Comparison of ENCODE assay signal across 9 cellular contexts in genomic region chr11:87290304-87290922, GRCh38.
DNase-seq lines count a peak whose midpoint lies in the region; ATAC-seq, FAIRE-seq and TF ChIP-seq lines count a peak whose summit lies in the region.
"Had no signal": no experiment of that assay in that cellular context is flagged by ENCODE, and none has a peak within 500 bp of the region (broad histone marks: within the 10 kb centered on the region; RNA-seq: fewer than 3 reads in every experiment).

No MANE protein-coding gene starts in this region.

- H3K36me3 ChIP-seq in HCT116 (ENCODE audit: control insufficient read depth in 1 of 2, insufficient read depth in 2 of 2, low read length in 2 of 2) (no peaks in the 10 kb centered on the region), mammary epithelial cell (ENCODE audit: insufficient read depth, low read length) (no peaks in the 10 kb centered on the region), HepG2 (replicated peaks in 1 of 2; ENCODE audit: control insufficient read depth in 1 of 2, insufficient read depth in 2 of 2, low read length in 2 of 2) (peaks cover 0 to under 1% of the 10 kb centered on the region in 2 experiments; a peak in 1 of 5 replicates)

- H3K4me2 ChIP-seq in HCT116 (ENCODE audit: low read length): no peak overlapping the region
- no peak overlapping the region for H3K4me2 ChIP-seq in mammary epithelial cell (ENCODE audit: insufficient read depth, low read depth, low read length)
- no peak overlapping the region for H3K4me2 ChIP-seq in HepG2 (ENCODE audit: low read depth, low read length)

- peaks cover 7% of the 10 kb centered on the region for H3K36me3 Mint-ChIP-seq in activated CD8-positive, alpha-beta memory T cell treated with anti-CD3 and anti-CD28 coated beads, Interleukin-2, amount 10 ng/mL, durations not matched to agents 7 days and 5 days

- TF ChIP-seq CTCF in HCT116 (IDR thresholded peaks at IDR 0.05 in 2 of 3, conservative IDR thresholded peaks at IDR 0.05 in 1 of 3; ENCODE audit: borderline replicate concordance in 1 of 3, insufficient read depth in 1 of 3, low read depth in 2 of 3, low read length in 2 of 3) (peak; percentile 36 to 79 (median 75); a peak in 5 of 6 replicates), mammary epithelial cell (conservative IDR thresholded peaks at IDR 0.05 in 1 of 2, IDR thresholded peaks at IDR 0.05 in 1 of 2; ENCODE audit: extremely low read depth in 1 of 2, insufficient read depth in 1 of 2, low read depth in 1 of 2, low read length in 2 of 2) (peak; percentile 50 to 58), HepG2 (CRISPR knock-in tag; IDR thresholded peaks at IDR 0.05) (peak; percentile 58)

- H3K27ac ChIP-seq in HCT116 (ENCODE audit: low read depth, low read length) (no peak overlapping the region), mammary epithelial cell (ENCODE audit: insufficient read depth, low read depth, low read length) (no peak overlapping the region), HepG2 (ENCODE audit: extremely low read length, insufficient read depth, low read length) (no peak overlapping the region)

- intact Hi-C loops in HCT116 (cut with micrococcal nuclease) (loop anchor here (1.0 to 5.0 kb wide), 5 partner anchors 193 to 420 kb away; no protein-coding TSS in a partner anchor), mammary epithelial cell (cut with micrococcal nuclease) (loop anchor here (1.0 to 2.0 kb wide), 5 partner anchors 194 to 420 kb away; no protein-coding TSS in a partner anchor), HepG2 (cut with micrococcal nuclease; ENCODE audit: unreplicated experiment) (loop anchor here (1.0 to 5.0 kb wide), 4 partner anchors 193 to 420 kb away; partner anchors contain the start of gene FZD4)

- H3K9ac ChIP-seq in HCT116 (ENCODE audit: low read length) (no peak overlapping the region), mammary epithelial cell (ENCODE audit: insufficient read depth, low read length) (no peak overlapping the region), HepG2 (ENCODE audit: insufficient read depth, low read depth, low read length) (no peak overlapping the region)

- no peak overlapping the region for H2AFZ ChIP-seq in HCT116 (ENCODE audit: low read depth, low read length, poor library complexity, severe bottlenecking)
- H2AFZ ChIP-seq in mammary epithelial cell (ENCODE audit: low read depth, low read length): no peak overlapping the region
- no peak overlapping the region for H2AFZ ChIP-seq in HepG2 (ENCODE audit: low read length)

- no TSS peak for BruUV-seq in HCT116 (replicated peaks; lab: Mats Ljungman, UMichigan)
- BruUV-seq in mammary epithelial cell (replicated peaks; lab: Mats Ljungman, UMichigan): no TSS peak
- BruUV-seq in HepG2 (replicated peaks; lab: Mats Ljungman, UMichigan): no TSS peak

- H3K9me3 ChIP-seq in HCT116 (ENCODE audit: control insufficient read depth in 1 of 2, insufficient read depth in 1 of 2, low read depth in 1 of 2, low read length in 2 of 2) (no peaks in the 10 kb centered on the region), mammary epithelial cell (replicated peaks; ENCODE audit: insufficient read depth, low read length) (no peaks in the 10 kb centered on the region), HepG2 (ENCODE audit: low read length) (no peaks in the 10 kb centered on the region)

- no peak overlapping the region for H3K4me3 ChIP-seq in HCT116 (replicated peaks in 1 of 2; ENCODE audit: low read depth in 1 of 2, low read length in 2 of 2)
- H3K4me3 ChIP-seq in mammary epithelial cell (replicated peaks in 1 of 3; ENCODE audit: insufficient read depth in 1 of 3, low read depth in 2 of 3, low read length in 3 of 3): no peak overlapping the region
- no peak overlapping the region for H3K4me3 ChIP-seq in HepG2 (replicated peaks in 1 of 3; ENCODE audit: insufficient read depth in 1 of 3, low read depth in 2 of 3, low read length in 3 of 3)

- TF ChIP-seq RAD21 in HCT116 (IDR thresholded peaks at IDR 0.05; ENCODE audit: low read depth): peak; percentile 86
- peak; percentile 41; the same call in 1 of the 2 replicates for TF ChIP-seq RAD21 in HepG2 (CRISPR knock-in tag; IDR thresholded peaks at IDR 0.05)

- 0 out of 2 replicates have a peak, but pooled peaks have one; percentile 50 for ATAC-seq in HCT116
- ATAC-seq in HepG2: no peak; the same call in 2 of the 3 replicates
- no peak for ATAC-seq in activated CD8-positive, alpha-beta memory T cell treated with anti-CD3 and anti-CD28 coated beads, Interleukin-2, amount 10 ng/mL, durations not matched to agents 7 days and 5 days
- no peak for ATAC-seq in HG03135 (IDR thresholded peaks at IDR 0.05; ENCODE audit: unreplicated experiment)
- ATAC-seq: naive thymus-derived CD8-positive, alpha-beta T cell had no signal

- no peaks in the 10 kb centered on the region for H3K27me3 Mint-ChIP-seq in activated CD8-positive, alpha-beta memory T cell treated with anti-CD3 and anti-CD28 coated beads, Interleukin-2, amount 10 ng/mL, durations not matched to agents 7 days and 5 days
- H3K27me3 Mint-ChIP-seq: naive thymus-derived CD8-positive, alpha-beta T cell had no signal

- no peak for TF ChIP-seq EP300 in HepG2 (IDR thresholded peaks at IDR 0.05; ENCODE audit: low read depth in 2 of 2, low read length in 2 of 2)
- no peak for TF ChIP-seq EP300 in HepG2 (CRISPR knock-in tag; IDR thresholded peaks at IDR 0.05; ENCODE audit: borderline replicate concordance)

- POLR2A ChIA-PET in HCT116 (lab: Charles Lee) (no interaction called here), HepG2 (lab: Yijun Ruan, JAX) (no interaction called here)

- CTCF ChIA-PET in HCT116 (lab: Charles Lee): interaction anchor here (1.4 to 2.4 kb wide), 2 partner anchors 335 to 352 kb away, joined by 4 to 15 read pairs; partner anchors contain the start of gene FZD4
- CTCF ChIA-PET in mammary epithelial cell (lab: Charles Lee; ENCODE audit: low non-redundant PET): no interaction called here
- CTCF ChIA-PET in HepG2 (lab: Yijun Ruan, JAX; ENCODE audit: low intra/inter-chr PET ratio, low total read pairs): interaction anchor here (1.3 to 3.0 kb wide), 6 partner anchors 193 to 420 kb away, joined by 4 to 29 read pairs (median 7); no protein-coding TSS in a partner anchor
- CTCF ChIA-PET in activated CD8-positive, alpha-beta memory T cell treated with anti-CD3 and anti-CD28 coated beads, Interleukin-2, amount 10 ng/mL, durations not matched to agents 7 days and 5 days (lab: Charles Lee): interaction anchor here (0.8 to 2.8 kb wide), 6 partner anchors 11 to 367 kb away, joined by 3 to 21 read pairs (median 3); no protein-coding TSS in a partner anchor

- peaks cover 1% of the 10 kb centered on the region for H3K9me3 Mint-ChIP-seq in activated CD8-positive, alpha-beta memory T cell treated with anti-CD3 and anti-CD28 coated beads, Interleukin-2, amount 10 ng/mL, durations not matched to agents 7 days and 5 days (ENCODE audit: low read depth)

- dilution Hi-C loops in mammary epithelial cell (cut with HindIII; ENCODE audit: low sequenced_read_pairs): loop anchor here (25.0 kb wide), 1 partner anchor 353 kb away; no protein-coding TSS in a partner anchor

- no peaks in the 10 kb centered on the region for H3K27me3 ChIP-seq in HCT116 (ENCODE audit: insufficient read depth, low read length)
- H3K27me3 ChIP-seq in mammary epithelial cell (ENCODE audit: insufficient read depth, low read length): no peaks in the 10 kb centered on the region
- H3K27me3 ChIP-seq in HepG2 (ENCODE audit: control insufficient read depth in 1 of 2, insufficient read depth in 2 of 2, low read length in 2 of 2): no peaks in the 10 kb centered on the region

- H3K4me3 Mint-ChIP-seq in activated CD8-positive, alpha-beta memory T cell treated with anti-CD3 and anti-CD28 coated beads, Interleukin-2, amount 10 ng/mL, durations not matched to agents 7 days and 5 days: no peak overlapping the region
- H3K4me3 Mint-ChIP-seq: naive thymus-derived CD8-positive, alpha-beta T cell had no signal

- H3K4me1 ChIP-seq in HCT116 (ENCODE audit: control insufficient read depth in 1 of 2, insufficient read depth in 2 of 2, low read length in 2 of 2) (no peaks in the 10 kb centered on the region), mammary epithelial cell (ENCODE audit: insufficient read depth, low read length) (no peaks in the 10 kb centered on the region), HepG2 (ENCODE audit: insufficient read depth, low read length) (no peaks in the 10 kb centered on the region)

- DNase-seq in COR-L47 (lab: John Stamatoyannopoulos, UW) (peak; percentile 65), HCT116 (ENCODE audit: low read depth, low spot score) (peak; percentile 38), NCI-H446 treated with DMSO at 0.1 percent for 48 hours (lab: John Stamatoyannopoulos, UW) (peak; percentile 53), mammary epithelial cell (peak; percentile 36), HepG2 (ENCODE audit: low spot score) (peak; percentile 59)
- DNase-seq in activated CD8-positive, alpha-beta memory T cell treated with anti-CD3 and anti-CD28 coated beads, Interleukin-2, amount 10 ng/mL, durations not matched to agents 7 days and 5 days: no peak
- no peak for DNase-seq in activated naive CD4-positive, alpha-beta T cell (lab: John Stamatoyannopoulos, UW)

- no peaks in the 10 kb centered on the region; the same call in 1 of the 2 replicates for H3K79me2 ChIP-seq in HCT116 (ENCODE audit: insufficient read depth, low read length)
- no peaks in the 10 kb centered on the region for H3K79me2 ChIP-seq in mammary epithelial cell (ENCODE audit: insufficient read depth, low read length)
- no peaks in the 10 kb centered on the region for H3K79me2 ChIP-seq in HepG2 (ENCODE audit: insufficient read depth, low read length)

- 12% methylated on average over 3 of the region's 3 CpGs for WGBS in mammary epithelial cell (ENCODE audit: low coverage, missing lambda C conversion rate)
- WGBS in HepG2 (ENCODE audit: low lambda C conversion rate): 8% methylated on average over 3 of the region's 3 CpGs

- peak; percentile 26 for FAIRE-seq in HepG2 (lab: Jason Lieb, UNC)

- no peak overlapping the region for H3K27ac Mint-ChIP-seq in activated CD8-positive, alpha-beta memory T cell treated with anti-CD3 and anti-CD28 coated beads, Interleukin-2, amount 10 ng/mL, durations not matched to agents 7 days and 5 days
- H3K27ac Mint-ChIP-seq: naive thymus-derived CD8-positive, alpha-beta T cell had no signal

- H3K4me1 Mint-ChIP-seq in activated CD8-positive, alpha-beta memory T cell treated with anti-CD3 and anti-CD28 coated beads, Interleukin-2, amount 10 ng/mL, durations not matched to agents 7 days and 5 days: no peaks in the 10 kb centered on the region

- H3K9me2 ChIP-seq in HCT116 (ENCODE audit: insufficient read depth): no peaks in the 10 kb centered on the region

- TF ChIP-seq POLR2A in HCT116 (IDR thresholded peaks at IDR 0.05; ENCODE audit: borderline replicate concordance, extremely low read depth, insufficient read depth, insufficient read length) (no peak), HepG2 (IDR thresholded peaks at IDR 0.05; ENCODE audit: insufficient read depth in 1 of 2, low read depth in 2 of 2, low read length in 2 of 2) (no peak)

- RAD21 ChIA-PET in HCT116 (lab: Charles Lee; ENCODE audit: low non-redundant PET in 1 of 2, low total read pairs in 2 of 2, uncharacterized antibody in 2 of 2, unreplicated experiment in 2 of 2): no interaction called here

- in situ Hi-C loops in mammary epithelial cell (cut with MboI; ENCODE audit: low sequenced_read_pairs in 2 of 2) (no loop called here), HepG2 (cut with HindIII; ENCODE audit: extremely low pct_ligation_motif_present, low pct_unique_long_range_greater_than_20kb) (loop anchor here (25.0 kb wide), 1 partner anchor 203 kb away; no protein-coding TSS in a partner anchor)

- H4K20me1 ChIP-seq in HCT116 (ENCODE audit: insufficient read depth) (peaks cover 5% of the 10 kb centered on the region; the same call in 1 of the 2 replicates), mammary epithelial cell (ENCODE audit: insufficient read depth, low read length) (no peaks in the 10 kb centered on the region), HepG2 (ENCODE audit: insufficient read depth, low read length) (no peaks in the 10 kb centered on the region)

Comparison
In these comparisons a context has a peak if more than half of its experiments do, and no peak if none do; other contexts are left out.
1. DNase-seq: peak in COR-L47 (single experiment), HCT116 (single experiment), NCI-H446 treated with DMSO at 0.1 percent for 48 hours (single experiment), mammary epithelial cell (single experiment) and HepG2 (single experiment); none in activated CD8-positive, alpha-beta memory T cell treated with anti-CD3 and anti-CD28 coated beads, Interleukin-2, amount 10 ng/mL, durations not matched to agents 7 days and 5 days (single experiment) and activated naive CD4-positive, alpha-beta T cell (0 of 4).
2. Peak in every context shown above with its lines, with median percentiles within 50 percentile points of each other: CTCF ChIP-seq.